31 cellular contexts compared by ENCODE assay signal in genomic region chr16:54587176-54587515, GRCh38.
"Had no signal": no experiment of that assay in that cellular context is flagged by ENCODE, and none has a peak within 500 bp of the region (broad histone marks: within the 10 kb centered on the region; RNA-seq: fewer than 3 reads in every experiment).

No MANE protein-coding gene starts in this region.

- H3K4me1 ChIP-seq: left lung, pancreas, prostate gland, stomach, testis, transverse colon, upper lobe of left lung had no signal

- H3K9me3 ChIP-seq: heart left ventricle, left lung, mucosa of descending colon, pancreas, prostate gland, stomach, testis, thyroid gland, transverse colon, upper lobe of left lung had no signal

- H3K27me3 ChIP-seq: heart left ventricle, pancreas, stomach, testis, thyroid gland, upper lobe of left lung had no signal

- H3K4me1 Mint-ChIP-seq: immature natural killer cell; stimulated activated naive B cell treated with anti-CD40 and anti-IgM and Interleukin-4, amounts not matched to agents 10 μg/mL and 1 μg/mL and 100 μg/mL, for 72 hours had no signal

- H3K27ac Mint-ChIP-seq: immature natural killer cell; naive thymus-derived CD4-positive, alpha-beta T cell; natural killer cell treated with Interleukin-12 subunit alpha and Interleukin-12 subunit beta and Interleukin-15 and Interleukin-18, amount 100 ng/mL, for 72 hours; stimulated activated naive B cell treated with anti-CD40 and anti-IgM and Interleukin-4, amounts not matched to agents 10 μg/mL and 1 μg/mL and 100 μg/mL, for 72 hours had no signal

- H3K36me3 ChIP-seq: heart left ventricle, left lung, pancreas, prostate gland, stomach, thyroid gland, transverse colon, upper lobe of left lung had no signal

- H3K4me3 ChIP-seq: heart left ventricle, left lung, lung, mucosa of descending colon, pancreas, prostate gland, skin epidermis, stomach, testis, thyroid gland, transverse colon, upper lobe of left lung had no signal

- ATAC-seq: left lung; mucosa of descending colon; naive thymus-derived CD4-positive, alpha-beta T cell; natural killer cell treated with Interleukin-12 subunit alpha and Interleukin-12 subunit beta and Interleukin-15 and Interleukin-18, amount 100 ng/mL, for 72 hours; pancreas; right cardiac atrium; sciatic nerve; stimulated activated naive B cell treated with anti-CD40 and anti-IgM and Interleukin-4, amounts not matched to agents 10 μg/mL and 1 μg/mL and 100 μg/mL, for 72 hours; stimulated activated naive CD8-positive, alpha-beta T cell treated with anti-CD3 and anti-CD28 coated beads, Interleukin-15, Interleukin-2, amounts not matched to agents 100 U/mL and 50 U/mL, for 24 hours had no signal

- H3K36me3 Mint-ChIP-seq: immature natural killer cell; natural killer cell treated with Interleukin-12 subunit alpha and Interleukin-12 subunit beta and Interleukin-15 and Interleukin-18, amount 100 ng/mL, for 72 hours; stimulated activated naive B cell treated with anti-CD40 and anti-IgM and Interleukin-4, amounts not matched to agents 10 μg/mL and 1 μg/mL and 100 μg/mL, for 72 hours had no signal

- H3K9me3 Mint-ChIP-seq: natural killer cell treated with Interleukin-12 subunit alpha and Interleukin-12 subunit beta and Interleukin-15 and Interleukin-18, amount 100 ng/mL, for 72 hours had no signal

- DNase-seq: hypothalamus; immature natural killer cell; kidney; left colon; left lung; mesendoderm; midbrain; mucosa of descending colon; naive thymus-derived CD4-positive, alpha-beta T cell; nucleus accumbens; pancreas; posterior cingulate gyrus; retina; right cardiac atrium; stimulated activated CD4-positive, alpha-beta T cell treated with anti-CD3 and anti-CD28 coated beads, Interleukin-12 subunit alpha, Interleukin-12 subunit beta, amount 100 ng/mL, for 4 hours; stimulated activated CD4-positive, alpha-beta T cell treated with anti-CD3 and anti-CD28 coated beads, Interleukin-15, amount 100 ng/mL, for 24 hours; stimulated activated CD4-positive, alpha-beta T cell treated with anti-CD3 and anti-CD28 coated beads, Interleukin-2, amount 100 ng/mL, for 24 hours; stimulated activated CD4-positive, alpha-beta T cell treated with anti-CD3 and anti-CD28 coated beads, Interleukin-4, amount 100 ng/mL, for 1 hour; stimulated activated naive B cell treated with anti-CD40 and anti-IgM and Interleukin-4, amounts not matched to agents 10 μg/mL and 1 μg/mL and 100 μg/mL, for 72 hours; stimulated activated naive CD8-positive, alpha-beta T cell treated with anti-CD3 and anti-CD28 coated beads, Interleukin-15, Interleukin-2, amounts not matched to agents 100 U/mL and 50 U/mL, for 24 hours; stomach; testis; thyroid gland; transverse colon; upper lobe of left lung had no signal

- H3K4me3 Mint-ChIP-seq: immature natural killer cell; naive thymus-derived CD4-positive, alpha-beta T cell; natural killer cell treated with Interleukin-12 subunit alpha and Interleukin-12 subunit beta and Interleukin-15 and Interleukin-18, amount 100 ng/mL, for 72 hours; stimulated activated naive B cell treated with anti-CD40 and anti-IgM and Interleukin-4, amounts not matched to agents 10 μg/mL and 1 μg/mL and 100 μg/mL, for 72 hours had no signal

- H3K27ac ChIP-seq: left lung, pancreas, prostate gland, skin epidermis, stomach, testis, thyroid gland, transverse colon, upper lobe of left lung had no signal
